ENCODE assay signal across 8 cellular contexts in the genomic region with DNA sequence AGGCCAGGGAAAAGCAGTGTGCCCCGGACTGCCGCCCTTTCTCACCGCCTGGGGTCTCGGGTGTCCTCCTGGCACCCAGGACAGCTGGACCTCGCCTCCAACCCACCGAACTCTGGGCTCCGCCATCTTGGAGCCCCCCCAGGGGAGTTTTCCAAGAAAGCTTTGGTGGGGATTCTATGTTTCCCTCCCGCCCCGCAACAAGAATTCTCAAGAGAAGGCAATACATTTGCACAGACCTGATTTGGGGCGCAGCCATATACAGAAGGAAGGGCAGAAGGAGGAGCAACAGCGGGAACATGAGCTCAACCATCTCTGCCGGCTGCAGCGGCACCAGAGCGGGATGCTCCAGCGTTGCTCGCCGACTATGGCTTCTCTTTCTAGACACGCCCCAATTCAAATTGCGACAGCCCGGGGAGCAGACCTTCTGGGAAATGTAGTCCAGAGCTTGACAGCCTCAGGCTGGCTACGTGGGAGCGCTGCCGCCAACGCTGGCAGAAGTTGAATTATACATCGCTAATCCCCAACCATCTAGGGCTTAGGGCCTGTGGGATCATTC.
DNase-seq lines count a peak whose midpoint lies in the region; ATAC-seq and TF ChIP-seq lines count a peak whose summit lies in the region.

Gene RDH11 (minus strand): TSS at position 371 of the 556 bp plus-strand sequence. CDS start 61 bp downstream, at position 310.

- H3K27me3 ChIP-seq in brain microvascular endothelial cell (replicated peaks): no peaks in the 10 kb centered on the region

- H3K4me3 ChIP-seq in brain microvascular endothelial cell (ENCODE audit: low read depth, low read length) (peak within 1 kb of the TSS; percentile 96), iPS-11a (ENCODE audit: low read depth, low read length) (peak within 1 kb of the TSS; percentile 98), skeletal muscle cell (ENCODE audit: low read depth, low read length) (peak within 1 kb of the TSS; percentile 87)

- TF ChIP-seq CTCF in 22Rv1 (IDR thresholded peaks at IDR 0.05): no peak
- no peak for TF ChIP-seq CTCF in brain microvascular endothelial cell (IDR thresholded peaks at IDR 0.05; ENCODE audit: low read depth, low read length, missing control alignments)

- H3K27ac ChIP-seq in 22Rv1 (peak within 1 kb of the TSS; percentile 91), brain microvascular endothelial cell (peak within 1 kb of the TSS; percentile 85)

- peaks cover 19% of the 10 kb centered on the region for H3K36me3 ChIP-seq in brain microvascular endothelial cell (replicated peaks)

- ATAC-seq in GM18519 (IDR thresholded peaks at IDR 0.05; ENCODE audit: low FRiP score, unreplicated experiment) (peak; percentile 86), HG03060 (IDR thresholded peaks at IDR 0.05; ENCODE audit: low read depth, unreplicated experiment) (peak; percentile 44)

- in situ Hi-C loops in brain microvascular endothelial cell (cut with HindIII; ENCODE audit: low pct_ligation_motif_present, low sequenced_read_pairs): no loop called here

- peak; percentile 97 for DNase-seq in NCI-H2107 treated with DMSO at 0.1 percent for 48 hours (lab: John Stamatoyannopoulos, UW; ENCODE audit: unreplicated experiment)
- DNase-seq in UCSD-AML1 (lab: John Stamatoyannopoulos, UW; ENCODE audit: unreplicated experiment): peak; percentile 83
- DNase-seq in brain microvascular endothelial cell: peak; percentile 87
- peak; percentile 72 for DNase-seq in skeletal muscle cell (ENCODE audit: low read depth)

Comparison
In these comparisons a context has a peak if more than half of its experiments do, and no peak if none do; other contexts are left out.
1. Peak in every context shown above with its lines: DNase-seq, ATAC-seq, H3K4me3 ChIP-seq and H3K27ac ChIP-seq.